21 cellular contexts compared by ENCODE assay signal in the genomic region with DNA sequence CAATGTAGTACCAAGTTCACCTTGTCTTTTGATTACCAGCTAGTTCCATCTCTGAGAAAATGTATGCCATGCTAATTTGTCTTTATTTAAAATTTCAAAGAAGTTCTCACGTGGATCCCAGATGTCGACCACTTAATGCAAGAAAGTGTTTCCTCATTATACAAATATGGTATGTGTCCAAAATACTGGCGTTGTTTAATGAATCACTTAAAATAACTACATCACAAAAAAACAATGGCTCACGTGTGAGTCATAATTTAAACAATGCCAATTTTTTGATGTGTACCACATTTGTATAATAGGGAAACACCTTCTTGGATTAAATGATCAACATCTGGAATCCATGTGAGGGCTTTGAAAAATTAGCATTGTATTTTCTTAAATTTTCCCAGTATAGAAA. TPM values are rescaled to one million over a fixed set of nuclear protein-coding genes. Genes with fewer than 3 reads are reported as not detected.
"Had no signal": no experiment of that assay in that cellular context is flagged by ENCODE, and none has a peak within 500 bp of the region (broad histone marks: within the 10 kb centered on the region; RNA-seq: fewer than 3 reads in every experiment).

No MANE protein-coding gene starts in this region.

- H3K36me3 Mint-ChIP-seq: activated naive CD4-positive, alpha-beta T cell treated with anti-CD3 and anti-CD28 coated beads, Interleukin-2, amount 50 U/mL, for 24 hours; memory B cell; naive thymus-derived CD8-positive, alpha-beta T cell; type B pancreatic cell had no signal

- H3K4me3 ChIP-seq: adrenal gland, coronary artery, left ventricle myocardium inferior, sigmoid colon, spleen had no signal

- H3K4me1 ChIP-seq: adrenal gland, left ventricle myocardium inferior, parathyroid adenoma, sigmoid colon, spleen had no signal

- H3K27ac Mint-ChIP-seq: activated CD4-positive, alpha-beta memory T cell treated with anti-CD3 and anti-CD28 coated beads, Interleukin-2, amount 10 ng/mL, durations not matched to agents 7 days and 5 days; activated CD4-positive, alpha-beta T cell treated with anti-CD3 and anti-CD28 coated beads for 36 hours; activated naive CD4-positive, alpha-beta T cell treated with anti-CD3 and anti-CD28 coated beads, Interleukin-2, amount 50 U/mL, for 24 hours; activated T-cell treated with anti-CD3 and anti-CD28 coated beads, Interleukin-2, amount 50 U/mL, for 24 hours; memory B cell; stimulated activated naive CD8-positive, alpha-beta T cell treated with anti-CD3 and anti-CD28 coated beads, Interleukin-15, amount 100 ng/mL, for 72 hours; type B pancreatic cell had no signal

- ATAC-seq: activated CD4-positive, alpha-beta T cell treated with anti-CD3 and anti-CD28 coated beads for 36 hours; naive thymus-derived CD8-positive, alpha-beta T cell; stimulated activated naive CD8-positive, alpha-beta T cell treated with anti-CD3 and anti-CD28 coated beads, Interleukin-15, amount 100 ng/mL, for 72 hours had no signal

- H3K27me3 ChIP-seq: adrenal gland, sigmoid colon, spleen had no signal

- DNase-seq: activated CD4-positive, alpha-beta memory T cell treated with anti-CD3 and anti-CD28 coated beads, Interleukin-2, amount 10 ng/mL, durations not matched to agents 7 days and 5 days; activated CD4-positive, alpha-beta T cell treated with anti-CD3 and anti-CD28 coated beads for 36 hours; activated effector memory CD4-positive, alpha-beta T cell treated with Interleukin-2 at 50 U/mL for 16 hours; activated T-cell treated with anti-CD3 and anti-CD28 coated beads, Interleukin-2, amount 50 U/mL, for 24 hours; adrenal gland; caudate nucleus; glutamatergic neuron; hypothalamus; kidney; left ventricle myocardium inferior; naive thymus-derived CD8-positive, alpha-beta T cell; sigmoid colon; spleen; stimulated activated naive CD8-positive, alpha-beta T cell treated with anti-CD3 and anti-CD28 coated beads, Interleukin-15, amount 100 ng/mL, for 72 hours had no signal

- H3K9me3 Mint-ChIP-seq: activated CD4-positive, alpha-beta memory T cell treated with anti-CD3 and anti-CD28 coated beads, Interleukin-2, amount 10 ng/mL, durations not matched to agents 7 days and 5 days; activated naive CD4-positive, alpha-beta T cell treated with anti-CD3 and anti-CD28 coated beads, Interleukin-2, amount 50 U/mL, for 24 hours; activated T-cell treated with anti-CD3 and anti-CD28 coated beads, Interleukin-2, amount 50 U/mL, for 24 hours; memory B cell; naive thymus-derived CD8-positive, alpha-beta T cell; stimulated activated naive CD8-positive, alpha-beta T cell treated with anti-CD3 and anti-CD28 coated beads, Interleukin-15, amount 100 ng/mL, for 72 hours; type B pancreatic cell had no signal

- H3K27ac ChIP-seq: adrenal gland, coronary artery, left ventricle myocardium inferior, parathyroid adenoma, sigmoid colon, spleen had no signal

- H3K4me3 Mint-ChIP-seq: activated CD4-positive, alpha-beta memory T cell treated with anti-CD3 and anti-CD28 coated beads, Interleukin-2, amount 10 ng/mL, durations not matched to agents 7 days and 5 days; activated CD4-positive, alpha-beta T cell treated with anti-CD3 and anti-CD28 coated beads for 36 hours; activated naive CD4-positive, alpha-beta T cell treated with anti-CD3 and anti-CD28 coated beads, Interleukin-2, amount 50 U/mL, for 24 hours; activated T-cell treated with anti-CD3 and anti-CD28 coated beads, Interleukin-2, amount 50 U/mL, for 24 hours; memory B cell; naive thymus-derived CD8-positive, alpha-beta T cell; stimulated activated naive CD8-positive, alpha-beta T cell treated with anti-CD3 and anti-CD28 coated beads, Interleukin-15, amount 100 ng/mL, for 72 hours; type B pancreatic cell had no signal

- H2AFZ ChIP-seq: parathyroid adenoma had no signal

- H3K9me3 ChIP-seq: adrenal gland, left ventricle myocardium inferior, sigmoid colon, spleen had no signal

- H3K79me2 ChIP-seq: parathyroid adenoma had no signal

- H3K4me1 Mint-ChIP-seq: activated CD4-positive, alpha-beta memory T cell treated with anti-CD3 and anti-CD28 coated beads, Interleukin-2, amount 10 ng/mL, durations not matched to agents 7 days and 5 days; activated CD4-positive, alpha-beta T cell treated with anti-CD3 and anti-CD28 coated beads for 36 hours; activated naive CD4-positive, alpha-beta T cell treated with anti-CD3 and anti-CD28 coated beads, Interleukin-2, amount 50 U/mL, for 24 hours; memory B cell; stimulated activated naive CD8-positive, alpha-beta T cell treated with anti-CD3 and anti-CD28 coated beads, Interleukin-15, amount 100 ng/mL, for 72 hours had no signal

- H3K36me3 ChIP-seq: adrenal gland, left ventricle myocardium inferior, sigmoid colon, spleen had no signal

- H3K9ac ChIP-seq: parathyroid adenoma had no signal

RNA-seq across cellular contexts. Expression of a gene that starts 40.8 kb away (rescaled TPM):
- total RNA-seq: activated CD4-positive, alpha-beta memory T cell treated with anti-CD3 and anti-CD28 coated beads, Interleukin-2, amount 10 ng/mL, durations not matched to agents 7 days and 5 days; activated CD4-positive, alpha-beta T cell treated with anti-CD3 and anti-CD28 coated beads for 36 hours; adrenal gland; fibroblast of villous mesenchyme; kidney; mucosa of gallbladder; naive thymus-derived CD8-positive, alpha-beta T cell; spleen had no signal
- polyA plus RNA-seq: naive thymus-derived CD8-positive, alpha-beta T cell; spleen had no signal
